Comparison of ENCODE assay signal across 8 cellular contexts in the genomic region with DNA sequence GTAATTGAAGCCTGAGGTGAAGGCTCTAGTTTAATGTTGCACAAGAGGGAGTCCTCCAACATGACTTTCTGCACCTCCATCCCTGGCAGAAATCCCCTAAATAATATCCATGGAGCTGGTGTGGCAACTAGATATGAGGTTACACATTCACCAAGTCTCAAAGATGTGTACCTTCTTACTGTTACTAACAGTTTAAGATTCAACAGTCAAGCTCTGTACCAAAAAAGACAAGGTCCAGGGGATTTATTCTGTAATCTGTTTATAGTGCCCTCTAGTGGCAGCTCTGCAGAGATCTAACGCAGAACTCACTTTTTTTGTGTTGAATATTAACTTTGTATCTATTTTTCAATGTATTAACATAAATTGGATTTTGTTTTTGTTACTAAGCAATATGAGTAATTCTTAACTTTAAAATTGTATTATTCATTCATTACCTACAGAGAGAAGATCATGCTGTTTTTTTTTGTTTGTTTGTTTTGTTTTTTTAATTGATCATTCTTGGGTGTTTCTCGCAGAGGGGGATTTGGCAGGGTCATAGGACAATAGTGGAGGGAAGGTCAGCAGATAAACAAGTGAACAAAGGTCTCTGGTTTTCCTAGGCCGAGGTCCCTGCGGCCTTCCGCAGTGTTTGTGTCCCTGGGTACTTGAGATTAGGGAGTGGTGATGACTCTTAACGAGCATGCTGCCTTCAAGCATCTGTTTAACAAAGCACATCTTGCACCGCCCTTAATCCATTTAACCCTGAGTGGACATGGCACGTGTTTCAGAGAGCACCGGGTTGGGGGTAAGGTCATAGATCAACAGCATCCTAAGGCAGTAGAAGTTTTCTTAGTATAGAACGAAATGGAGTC. TPM values are rescaled to one million over a fixed set of nuclear protein-coding genes. Genes with fewer than 3 reads are reported as not detected.
DNase-seq lines count a peak whose midpoint lies in the region; ATAC-seq, FAIRE-seq and TF ChIP-seq lines count a peak whose summit lies in the region.
"Not testable (repeated sequence)": the region's sequence is repeated elsewhere in the genome, so short reads cannot be mapped to it uniquely, and the experiment has no call there.

No MANE protein-coding gene starts in this region.

- H3K4me1 ChIP-seq in HepG2 (ENCODE audit: insufficient read depth, low read length): not testable (repeated sequence)

- TF ChIP-seq CTCF in epithelial cell of esophagus (IDR thresholded peaks at IDR 0.05; ENCODE audit: insufficient read depth, low read depth, low read length, missing control alignments): peak; percentile 73
- TF ChIP-seq CTCF in HepG2 (CRISPR knock-in tag; IDR thresholded peaks at IDR 0.05): peak; percentile 60

- WGBS in HepG2 (ENCODE audit: low lambda C conversion rate): 13% methylated on average over 7 of the region's 10 CpGs

- ATAC-seq in GM19438 (IDR thresholded peaks at IDR 0.05; ENCODE audit: low read depth, unreplicated experiment) (peak; percentile 64), HepG2 (peak; percentile 65)

- not testable (repeated sequence) for H3K79me2 ChIP-seq in HepG2 (ENCODE audit: insufficient read depth, low read length)

- FAIRE-seq in HepG2 (lab: Jason Lieb, UNC): peak; percentile 36

- H3K4me2 ChIP-seq in HepG2 (ENCODE audit: low read depth, low read length): not testable (repeated sequence)

- in situ Hi-C loops in HepG2 (cut with HindIII; ENCODE audit: extremely low pct_ligation_motif_present, low pct_unique_long_range_greater_than_20kb): loop anchor here (5.0 kb wide), 1 partner anchor 167 kb away; no protein-coding TSS in a partner anchor

- not testable (repeated sequence) for TF ChIP-seq EP300 in HepG2 (IDR thresholded peaks at IDR 0.05; ENCODE audit: low read depth in 2 of 2, low read length in 2 of 2); HepG2 (CRISPR knock-in tag; IDR thresholded peaks at IDR 0.05; ENCODE audit: borderline replicate concordance)

- not testable (repeated sequence) for H3K36me3 ChIP-seq in HepG2 (replicated peaks in 1 of 2; ENCODE audit: control insufficient read depth in 1 of 2, insufficient read depth in 2 of 2, low read length in 2 of 2)

- DNase-seq in COR-L47 (lab: John Stamatoyannopoulos, UW) (peak; percentile 71), Kasumi-1 (lab: John Stamatoyannopoulos, UW) (peak; percentile 62 to 71), NCI-H82 (lab: John Stamatoyannopoulos, UW) (peak; percentile 64), epithelial cell of esophagus (ENCODE audit: low read depth) (peak; percentile 63), HepG2 (ENCODE audit: low spot score) (peak; percentile 43)
- DNase-seq in activated CD4-positive, alpha-beta T cell treated with anti-CD3 and anti-CD28 coated beads for 48 hours: peak; percentile 21
- DNase-seq in stimulated activated CD8-positive, alpha-beta memory T cell treated with anti-CD3 and anti-CD28 coated beads, Interleukin-12 subunit alpha, Interleukin-12 subunit beta, amount 100 ng/mL, for 1 hour (ENCODE audit: low read depth): peak; percentile 7

- CTCF ChIA-PET in HepG2 (lab: Yijun Ruan, JAX; ENCODE audit: low intra/inter-chr PET ratio, low total read pairs): interaction anchor here (0.8 to 2.5 kb wide), 2 partner anchors 165 to 176 kb away, joined by 3 to 33 read pairs; no protein-coding TSS in a partner anchor

- not testable (repeated sequence) for H3K4me3 ChIP-seq in epithelial cell of esophagus (ENCODE audit: low read length); HepG2 (replicated peaks in 1 of 3; ENCODE audit: insufficient read depth in 1 of 3, low read depth in 2 of 3, low read length in 3 of 3)

- not testable (repeated sequence) for H3K27me3 ChIP-seq in HepG2 (ENCODE audit: control insufficient read depth in 1 of 2, insufficient read depth in 2 of 2, low read length in 2 of 2)

- not testable (repeated sequence) for H2AFZ ChIP-seq in HepG2 (ENCODE audit: low read length)

- not testable (repeated sequence) for H4K20me1 ChIP-seq in HepG2 (ENCODE audit: insufficient read depth, low read length)

- intact Hi-C loops in HepG2 (cut with micrococcal nuclease; ENCODE audit: unreplicated experiment): loop anchor here (1.0 to 10.0 kb wide), 2 partner anchors 105 to 176 kb away; partner anchors contain the start of gene ARL15

- not testable (repeated sequence) for H3K27ac ChIP-seq in HepG2 (ENCODE audit: extremely low read length, insufficient read depth, low read length)

- not testable (repeated sequence) for TF ChIP-seq POLR2A in HepG2 (IDR thresholded peaks at IDR 0.05; ENCODE audit: insufficient read depth in 1 of 2, low read depth in 2 of 2, low read length in 2 of 2)

- H3K9me3 ChIP-seq in HepG2 (ENCODE audit: low read length): not testable (repeated sequence)

- BruUV-seq in HepG2 (replicated peaks; lab: Mats Ljungman, UMichigan): not testable (repeated sequence)

- POLR2A ChIA-PET in HepG2 (lab: Yijun Ruan, JAX): not testable (repeated sequence)

- not testable (repeated sequence) for H3K9ac ChIP-seq in HepG2 (ENCODE audit: insufficient read depth, low read depth, low read length)

- not testable (repeated sequence) for TF ChIP-seq RAD21 in HepG2 (CRISPR knock-in tag; IDR thresholded peaks at IDR 0.05)

TF ChIP-seq in HepG2, 621 proteins besides CTCF, POLR2A, EP300 and RAD21:
- TF ChIP-seq CEBPB (IDR thresholded peaks at IDR 0.05; ENCODE audit: borderline replicate concordance, low read depth, low read length) (0 out of 2 replicates have a peak, but pooled peaks have one; percentile 4), STAG1 (CRISPR knock-in tag; IDR thresholded peaks at IDR 0.05) (peak; percentile 50), SMC3 (IDR thresholded peaks at IDR 0.05; ENCODE audit: low read length) (peak; percentile 51)

RNA-seq across cellular contexts. Expression of gene HSPB3, which starts 35.7 kb away (rescaled TPM):
- not detected in 2 replicates for total RNA-seq in HepG2 (2016; rRNA removed; fragmentation: Illumina TruSeq; extraction: Trizol)
- total RNA-seq in HepG2 (2016; cell fraction: cytosol; rRNA removed; fragmentation: Illumina TruSeq; extraction: Trizol; ENCODE audit: low read depth): not detected in 2 replicates
- not detected in 2 replicates for total RNA-seq in HepG2 (2016; cell fraction: insoluble cytoplasmic fraction; rRNA removed; fragmentation: Illumina TruSeq; extraction: Trizol)
- not detected in 2 replicates for total RNA-seq in HepG2 (2016; cell fraction: membrane; rRNA removed; fragmentation: Illumina TruSeq; extraction: Trizol)
- not detected in 2 replicates for total RNA-seq in HepG2 (2016; cell fraction: nucleus; rRNA removed; fragmentation: Illumina TruSeq; extraction: Trizol)
- polyA plus RNA-seq in HepG2 (2011; rRNA removed): not detected in 2 replicates
- not detected in 2 replicates for polyA plus RNA-seq in HepG2 (2011; cell fraction: cytosol; rRNA removed)
- polyA plus RNA-seq in HepG2 (2011; cell fraction: nucleus; rRNA removed): not detected in 2 replicates
- not detected in 2 replicates for polyA plus RNA-seq in HepG2 (2012)
- not detected in 2 replicates for polyA plus RNA-seq in HepG2 (2016; cell fraction: cytosol; fragmentation: Illumina TruSeq; extraction: Trizol; ENCODE audit: low read depth)
- not detected in 2 replicates for polyA plus RNA-seq in HepG2 (2016; cell fraction: insoluble cytoplasmic fraction; fragmentation: Illumina TruSeq; extraction: Trizol; ENCODE audit: low read depth)
- polyA plus RNA-seq in HepG2 (2016; cell fraction: membrane; fragmentation: Illumina TruSeq; extraction: Trizol; ENCODE audit: low read depth): not detected in 2 replicates
- polyA plus RNA-seq in HepG2 (2016; cell fraction: nucleus; fragmentation: Illumina TruSeq; extraction: Trizol; ENCODE audit: insufficient read depth, low read depth): not detected in 2 replicates
- not detected in 2 replicates for polyA minus RNA-seq in HepG2 (2011; rRNA and poly(A)+ RNA removed; ENCODE audit: low replicate concordance)
- not detected in 2 replicates for polyA minus RNA-seq in HepG2 (2011; cell fraction: cytosol; rRNA and poly(A)+ RNA removed)
- polyA minus RNA-seq in HepG2 (2011; cell fraction: nucleus; rRNA and poly(A)+ RNA removed): not detected in 2 replicates

Comparison
In these comparisons a context has a peak if more than half of its experiments do, and no peak if none do; other contexts are left out.
1. DNase-seq: peak in every context shown above with its lines; median percentile 71 in COR-L47; 66 in Kasumi-1; 64 in NCI-H82; 63 in epithelial cell of esophagus; 43 in HepG2; 21 in activated CD4-positive, alpha-beta T cell treated with anti-CD3 and anti-CD28 coated beads for 48 hours; 7 in stimulated activated CD8-positive, alpha-beta memory T cell treated with anti-CD3 and anti-CD28 coated beads, Interleukin-12 subunit alpha, Interleukin-12 subunit beta, amount 100 ng/mL, for 1 hour.